ENCODE assay signal across 1 cellular context in genomic region chr7:100509213-100509612, GRCh38.
TF ChIP-seq lines count a peak whose summit lies in the region.

No MANE protein-coding gene starts in this region.

TF ChIP-seq in HepG2, 621 proteins besides CTCF, POLR2A, EP300 and RAD21 (continued from another document and continues in another):
- TF ChIP-seq ZNF143 (CRISPR knock-in tag; IDR thresholded peaks at IDR 0.05): peak; percentile 34; the same call in 1 of the 2 replicates
- no peak for TF ChIP-seq CBX2 (IDR thresholded peaks at IDR 0.05; ENCODE audit: low read depth, low read length)
- no peak for TF ChIP-seq CBX2 (CRISPR knock-in tag; IDR thresholded peaks at IDR 0.05; ENCODE audit: low read depth)
- TF ChIP-seq, protein P1, sequence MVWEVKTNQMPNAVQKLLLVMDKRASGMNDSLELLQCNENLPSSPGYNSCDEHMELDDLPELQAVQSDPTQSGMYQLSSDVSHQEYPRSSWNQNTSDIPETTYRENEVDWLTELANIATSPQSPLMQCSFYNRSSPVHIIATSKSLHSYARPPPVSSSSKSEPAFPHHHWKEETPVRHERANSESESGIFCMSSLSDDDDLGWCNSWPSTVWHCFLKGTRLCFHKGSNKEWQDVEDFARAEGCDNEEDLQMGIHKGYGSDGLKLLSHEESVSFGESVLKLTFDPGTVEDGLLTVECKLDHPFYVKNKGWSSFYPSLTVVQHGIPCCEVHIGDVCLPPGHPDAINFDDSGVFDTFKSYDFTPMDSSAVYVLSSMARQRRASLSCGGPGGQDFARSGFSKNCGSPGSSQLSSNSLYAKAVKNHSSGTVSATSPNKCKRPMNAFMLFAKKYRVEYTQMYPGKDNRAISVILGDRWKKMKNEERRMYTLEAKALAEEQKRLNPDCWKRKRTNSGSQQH (CRISPR knock-in tag; IDR thresholded peaks at IDR 0.05; ENCODE audit: low read depth): no peak
- no peak for TF ChIP-seq HMG20A (CRISPR knock-in tag; IDR thresholded peaks at IDR 0.05; ENCODE audit: borderline replicate concordance)
- no peak for TF ChIP-seq AKNA (CRISPR knock-in tag; IDR thresholded peaks at IDR 0.05; ENCODE audit: borderline replicate concordance)
- no peak for TF ChIP-seq ZBTB10 (CRISPR knock-in tag; IDR thresholded peaks at IDR 0.05; ENCODE audit: borderline replicate concordance)
- no peak for TF ChIP-seq ZNF3 (CRISPR knock-in tag; IDR thresholded peaks at IDR 0.05)
- TF ChIP-seq SNAPC5 (CRISPR knock-in tag; IDR thresholded peaks at IDR 0.05; ENCODE audit: borderline replicate concordance): no peak
- TF ChIP-seq, protein P2, sequence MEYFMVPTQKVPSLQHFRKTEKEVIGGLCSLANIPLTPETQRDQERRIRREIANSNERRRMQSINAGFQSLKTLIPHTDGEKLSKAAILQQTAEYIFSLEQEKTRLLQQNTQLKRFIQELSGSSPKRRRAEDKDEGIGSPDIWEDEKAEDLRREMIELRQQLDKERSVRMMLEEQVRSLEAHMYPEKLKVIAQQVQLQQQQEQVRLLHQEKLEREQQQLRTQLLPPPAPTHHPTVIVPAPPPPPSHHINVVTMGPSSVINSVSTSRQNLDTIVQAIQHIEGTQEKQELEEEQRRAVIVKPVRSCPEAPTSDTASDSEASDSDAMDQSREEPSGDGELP (IDR thresholded peaks at IDR 0.05; ENCODE audit: borderline replicate concordance, low read depth): peak; percentile 29; the same call in 1 of the 2 replicates
- no peak for TF ChIP-seq SRF (IDR thresholded peaks at IDR 0.05; ENCODE audit: low read depth, low read length)
- TF ChIP-seq, protein P3, sequence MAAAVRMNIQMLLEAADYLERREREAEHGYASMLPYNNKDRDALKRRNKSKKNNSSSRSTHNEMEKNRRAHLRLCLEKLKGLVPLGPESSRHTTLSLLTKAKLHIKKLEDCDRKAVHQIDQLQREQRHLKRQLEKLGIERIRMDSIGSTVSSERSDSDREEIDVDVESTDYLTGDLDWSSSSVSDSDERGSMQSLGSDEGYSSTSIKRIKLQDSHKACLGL (CRISPR knock-in tag; IDR thresholded peaks at IDR 0.05): no peak
- no peak for TF ChIP-seq ZNF430 (CRISPR knock-in tag; IDR thresholded peaks at IDR 0.05)
- TF ChIP-seq ZNF335 (CRISPR knock-in tag; IDR thresholded peaks at IDR 0.05): no peak
- no peak for TF ChIP-seq MXI1 (IDR thresholded peaks at IDR 0.05; ENCODE audit: borderline replicate concordance, low read depth, low read length)
- TF ChIP-seq FOXK1 (CRISPR knock-in tag; IDR thresholded peaks at IDR 0.05; ENCODE audit: borderline replicate concordance, low read depth): no peak
- no peak for TF ChIP-seq RARG (CRISPR knock-in tag; IDR thresholded peaks at IDR 0.05; ENCODE audit: low read depth)
- TF ChIP-seq REST (IDR thresholded peaks at IDR 0.05; ENCODE audit: borderline replicate concordance in 1 of 2, low read depth in 1 of 2, low read length in 2 of 2): no peak
- TF ChIP-seq RFXANK (CRISPR knock-in tag; IDR thresholded peaks at IDR 0.05): no peak
- TF ChIP-seq E2F2 (CRISPR knock-in tag; IDR thresholded peaks at IDR 0.05; ENCODE audit: borderline replicate concordance): no peak
- TF ChIP-seq, protein P4, sequence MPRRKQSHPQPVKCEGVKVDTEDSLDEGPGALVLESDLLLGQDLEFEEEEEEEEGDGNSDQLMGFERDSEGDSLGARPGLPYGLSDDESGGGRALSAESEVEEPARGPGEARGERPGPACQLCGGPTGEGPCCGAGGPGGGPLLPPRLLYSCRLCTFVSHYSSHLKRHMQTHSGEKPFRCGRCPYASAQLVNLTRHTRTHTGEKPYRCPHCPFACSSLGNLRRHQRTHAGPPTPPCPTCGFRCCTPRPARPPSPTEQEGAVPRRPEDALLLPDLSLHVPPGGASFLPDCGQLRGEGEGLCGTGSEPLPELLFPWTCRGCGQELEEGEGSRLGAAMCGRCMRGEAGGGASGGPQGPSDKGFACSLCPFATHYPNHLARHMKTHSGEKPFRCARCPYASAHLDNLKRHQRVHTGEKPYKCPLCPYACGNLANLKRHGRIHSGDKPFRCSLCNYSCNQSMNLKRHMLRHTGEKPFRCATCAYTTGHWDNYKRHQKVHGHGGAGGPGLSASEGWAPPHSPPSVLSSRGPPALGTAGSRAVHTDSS (CRISPR knock-in tag; conservative IDR thresholded peaks at IDR 0.05): no peak
- TF ChIP-seq, protein P5, sequence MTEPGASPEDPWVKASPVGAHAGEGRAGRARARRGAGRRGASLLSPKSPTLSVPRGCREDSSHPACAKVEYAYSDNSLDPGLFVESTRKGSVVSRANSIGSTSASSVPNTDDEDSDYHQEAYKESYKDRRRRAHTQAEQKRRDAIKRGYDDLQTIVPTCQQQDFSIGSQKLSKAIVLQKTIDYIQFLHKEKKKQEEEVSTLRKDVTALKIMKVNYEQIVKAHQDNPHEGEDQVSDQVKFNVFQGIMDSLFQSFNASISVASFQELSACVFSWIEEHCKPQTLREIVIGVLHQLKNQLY (CRISPR knock-in tag; IDR thresholded peaks at IDR 0.05): no peak
- no peak for TF ChIP-seq ONECUT2 (CRISPR knock-in tag; IDR thresholded peaks at IDR 0.05)
- TF ChIP-seq ZFP36L1 (CRISPR knock-in tag; IDR thresholded peaks at IDR 0.05): no peak
- TF ChIP-seq, protein P6, sequence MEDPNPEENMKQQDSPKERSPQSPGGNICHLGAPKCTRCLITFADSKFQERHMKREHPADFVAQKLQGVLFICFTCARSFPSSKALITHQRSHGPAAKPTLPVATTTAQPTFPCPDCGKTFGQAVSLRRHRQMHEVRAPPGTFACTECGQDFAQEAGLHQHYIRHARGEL (CRISPR knock-in tag; IDR thresholded peaks at IDR 0.05): 0 out of 2 replicates have a peak, but pooled peaks have one; percentile 22
- no peak for TF ChIP-seq NR2C2 (CRISPR knock-in tag; IDR thresholded peaks at IDR 0.05; ENCODE audit: borderline replicate concordance)
- TF ChIP-seq POGZ (CRISPR knock-in tag; IDR thresholded peaks at IDR 0.05): 0 out of 2 replicates have a peak, but pooled peaks have one; percentile 13
- TF ChIP-seq, protein P7, sequence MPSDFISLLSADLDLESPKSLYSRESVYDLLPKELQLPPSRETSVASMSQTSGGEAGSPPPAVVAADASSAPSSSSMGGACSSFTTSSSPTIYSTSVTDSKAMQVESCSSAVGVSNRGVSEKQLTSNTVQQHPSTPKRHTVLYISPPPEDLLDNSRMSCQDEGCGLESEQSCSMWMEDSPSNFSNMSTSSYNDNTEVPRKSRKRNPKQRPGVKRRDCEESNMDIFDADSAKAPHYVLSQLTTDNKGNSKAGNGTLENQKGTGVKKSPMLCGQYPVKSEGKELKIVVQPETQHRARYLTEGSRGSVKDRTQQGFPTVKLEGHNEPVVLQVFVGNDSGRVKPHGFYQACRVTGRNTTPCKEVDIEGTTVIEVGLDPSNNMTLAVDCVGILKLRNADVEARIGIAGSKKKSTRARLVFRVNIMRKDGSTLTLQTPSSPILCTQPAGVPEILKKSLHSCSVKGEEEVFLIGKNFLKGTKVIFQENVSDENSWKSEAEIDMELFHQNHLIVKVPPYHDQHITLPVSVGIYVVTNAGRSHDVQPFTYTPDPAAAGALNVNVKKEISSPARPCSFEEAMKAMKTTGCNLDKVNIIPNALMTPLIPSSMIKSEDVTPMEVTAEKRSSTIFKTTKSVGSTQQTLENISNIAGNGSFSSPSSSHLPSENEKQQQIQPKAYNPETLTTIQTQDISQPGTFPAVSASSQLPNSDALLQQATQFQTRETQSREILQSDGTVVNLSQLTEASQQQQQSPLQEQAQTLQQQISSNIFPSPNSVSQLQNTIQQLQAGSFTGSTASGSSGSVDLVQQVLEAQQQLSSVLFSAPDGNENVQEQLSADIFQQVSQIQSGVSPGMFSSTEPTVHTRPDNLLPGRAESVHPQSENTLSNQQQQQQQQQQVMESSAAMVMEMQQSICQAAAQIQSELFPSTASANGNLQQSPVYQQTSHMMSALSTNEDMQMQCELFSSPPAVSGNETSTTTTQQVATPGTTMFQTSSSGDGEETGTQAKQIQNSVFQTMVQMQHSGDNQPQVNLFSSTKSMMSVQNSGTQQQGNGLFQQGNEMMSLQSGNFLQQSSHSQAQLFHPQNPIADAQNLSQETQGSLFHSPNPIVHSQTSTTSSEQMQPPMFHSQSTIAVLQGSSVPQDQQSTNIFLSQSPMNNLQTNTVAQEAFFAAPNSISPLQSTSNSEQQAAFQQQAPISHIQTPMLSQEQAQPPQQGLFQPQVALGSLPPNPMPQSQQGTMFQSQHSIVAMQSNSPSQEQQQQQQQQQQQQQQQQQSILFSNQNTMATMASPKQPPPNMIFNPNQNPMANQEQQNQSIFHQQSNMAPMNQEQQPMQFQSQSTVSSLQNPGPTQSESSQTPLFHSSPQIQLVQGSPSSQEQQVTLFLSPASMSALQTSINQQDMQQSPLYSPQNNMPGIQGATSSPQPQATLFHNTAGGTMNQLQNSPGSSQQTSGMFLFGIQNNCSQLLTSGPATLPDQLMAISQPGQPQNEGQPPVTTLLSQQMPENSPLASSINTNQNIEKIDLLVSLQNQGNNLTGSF (CRISPR knock-in tag; IDR thresholded peaks at IDR 0.05): no peak
- TF ChIP-seq SMAD9 (CRISPR knock-in tag; IDR thresholded peaks at IDR 0.05): no peak
- TF ChIP-seq CAMTA2 (CRISPR knock-in tag; IDR thresholded peaks at IDR 0.05; ENCODE audit: borderline replicate concordance): no peak
